In the genomic region with DNA sequence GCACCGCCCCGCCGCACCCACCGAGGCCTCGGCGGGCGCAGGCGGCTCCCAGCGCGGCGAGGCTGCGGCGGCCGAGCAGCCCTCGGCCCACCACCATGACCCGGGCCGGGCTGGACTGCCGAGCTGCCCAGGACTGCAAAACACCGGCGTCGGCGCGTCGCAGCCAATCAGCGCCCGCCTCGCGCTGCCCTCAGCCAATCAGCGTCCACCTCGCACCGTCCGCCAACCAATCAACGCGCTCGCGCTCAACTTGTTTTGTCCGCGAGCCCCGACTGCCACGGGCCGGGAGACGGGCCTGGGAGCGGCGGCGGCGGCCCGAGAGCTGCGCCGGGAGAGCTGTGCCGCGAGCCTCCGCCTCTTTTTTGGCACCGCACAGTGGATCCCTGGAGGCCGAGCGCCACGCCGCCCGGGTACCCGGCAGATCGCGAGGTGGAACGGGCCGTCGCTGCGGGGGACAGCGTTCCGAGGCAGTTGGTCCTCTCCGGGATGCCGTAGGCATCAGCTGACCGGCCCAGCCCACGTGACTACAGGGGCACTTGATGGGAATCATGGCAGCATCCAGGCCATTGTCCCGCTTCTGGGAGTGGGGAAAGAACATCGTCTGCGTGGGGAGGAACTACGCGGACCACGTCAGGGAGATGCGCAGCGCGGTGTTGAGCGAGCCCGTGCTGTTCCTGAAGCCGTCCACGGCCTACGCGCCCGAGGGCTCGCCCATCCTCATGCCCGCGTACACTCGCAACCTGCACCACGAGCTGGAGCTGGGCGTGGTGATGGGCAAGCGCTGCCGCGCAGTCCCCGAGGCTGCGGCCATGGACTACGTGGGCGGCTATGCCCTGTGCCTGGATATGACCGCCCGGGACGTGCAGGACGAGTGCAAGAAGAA, we compare ENCODE assay signal across 8 cellular contexts. TPM values are rescaled to one million over a fixed set of nuclear protein-coding genes. Genes with fewer than 3 reads are reported as not detected.
A peak's percentile ranks its signal among the peaks of the same experiment; 100 is the strongest.
DNase-seq lines count a peak whose midpoint lies in the region; ATAC-seq and TF ChIP-seq lines count a peak whose summit lies in the region.

Gene FAHD1, plus strand, starts transcription at position 516 of the 883 bp plus-strand sequence. Its CDS starts 33 bp downstream, at position 549.
Gene HAGH, minus strand, starts transcription at position 135 of the 883 bp plus-strand sequence. Its CDS starts 38 bp downstream, at position 97.

- H3K56ac ChIP-seq in H9 (ENCODE audit: insufficient read length, low read depth, low read length) = no peak within 1 kb of the TSS

- H2BK5ac ChIP-seq in H9 (ENCODE audit: insufficient read length, low read length) = no peak within 1 kb of the TSS

- peaks cover 4% of the 10 kb centered on the region; the same call in 1 of the 2 replicates for H3K27me3 Mint-ChIP-seq in H9 (ENCODE audit: low read depth)
- peaks cover 3% of the 10 kb centered on the region for H3K27me3 Mint-ChIP-seq in nephron (ENCODE audit: low read depth)

- peak within 1 kb of the TSS; percentile 89 for H3K18ac ChIP-seq in H9 (ENCODE audit: insufficient read length, low read depth, low read length)

- H3K27me3 ChIP-seq in H9 (ENCODE audit: insufficient read depth, low read length) = no peaks in the 10 kb centered on the region

- H3K4me3 Mint-ChIP-seq in H9 = peak within 1 kb of the TSS; percentile 91 to 94
- peak within 1 kb of the TSS; percentile 93 to 97 (median 93) for H3K4me3 Mint-ChIP-seq in nephron

- no peak within 1 kb of the TSS for H3T11ph ChIP-seq in H9 (ENCODE audit: low read length)

- peaks cover 10% of the 10 kb centered on the region for H3K23me2 ChIP-seq in H9 (ENCODE audit: insufficient read length, low read depth, low read length, poor library complexity, severe bottlenecking)

- H3K23ac ChIP-seq in H9 (ENCODE audit: insufficient read length, low read depth, low read length) = no peak within 1 kb of the TSS

- DNase-seq in ELR (ENCODE audit: low read depth) = peak; percentile 88
- peak; percentile 96 for DNase-seq in H9
- DNase-seq in M059J (ENCODE audit: low read depth) = peak; percentile 89
- peak; percentile 82 for DNase-seq in activated T-helper 9 cell treated with anti-CD3 and anti-CD28 coated beads, Interleukin-2, amount 50 U/mL, for 16 hours (ENCODE audit: low read depth)
- DNase-seq in fibroblast of peridontal ligament (ENCODE audit: extremely low read depth) = peak; percentile 94
- peak; percentile 91 for DNase-seq in stimulated activated naive CD8-positive, alpha-beta T cell treated with anti-CD3 and anti-CD28 coated beads, Interleukin-15, Interleukin-2, amounts not matched to agents 100 U/mL and 50 U/mL, for 24 hours

- no peak within 1 kb of the TSS for H2AK5ac ChIP-seq in H9 (ENCODE audit: insufficient read length, low read length)

- no peak within 1 kb of the TSS for H2BK20ac ChIP-seq in H9 (ENCODE audit: low read depth, low read length, poor library complexity, severe bottlenecking)

- ATAC-seq in stimulated activated naive CD8-positive, alpha-beta T cell treated with anti-CD3 and anti-CD28 coated beads, Interleukin-15, Interleukin-2, amounts not matched to agents 100 U/mL and 50 U/mL, for 24 hours = peak; percentile 88

- TF ChIP-seq POLR2A in Raji (IDR thresholded peaks at IDR 0.05; ENCODE audit: insufficient read depth, low read depth, low read length) = peak; percentile 75

- no peak within 1 kb of the TSS for H2BK15ac ChIP-seq in H9 (ENCODE audit: low read depth, low read length)

- H3K4me2 ChIP-seq in H9 (ENCODE audit: insufficient read depth, insufficient read length, low read length) = peak within 1 kb of the TSS; percentile 96

- H3K4me1 ChIP-seq in H9 (ENCODE audit: insufficient read depth, low read length) = peaks cover 2% of the 10 kb centered on the region; the same call in 1 of the 2 replicates

- WGBS in H9 (ENCODE audit: extremely low coverage, insufficient read length, low lambda C conversion rate) = no CpG with 5 or more reads among the region's 104 CpGs

- H3K9me3 ChIP-seq in H9 (ENCODE audit: control insufficient read depth, low read depth, low read length) = no peaks in the 10 kb centered on the region

- H3K27ac ChIP-seq in H9 (ENCODE audit: insufficient read length, low read depth, low read length) = no peak within 1 kb of the TSS

- H3K4me1 Mint-ChIP-seq in H9 (peaks cover 11 to 18% of the 10 kb centered on the region in 2 experiments), nephron (peaks cover 24% of the 10 kb centered on the region)

- no peak within 1 kb of the TSS for H4K91ac ChIP-seq in H9 (ENCODE audit: insufficient read length, low read depth, low read length)

- peak within 1 kb of the TSS; percentile 6 for H4K5ac ChIP-seq in H9 (ENCODE audit: insufficient read length, low read depth, low read length)

- H3K9ac ChIP-seq in H9 (ENCODE audit: extremely low read depth, insufficient read length, low read length) = peak within 1 kb of the TSS; percentile 74

- no peaks in the 10 kb centered on the region for H4K20me1 ChIP-seq in H9 (ENCODE audit: control insufficient read depth, insufficient read depth, insufficient read length)

- H4K8ac ChIP-seq in H9 (replicated peaks; ENCODE audit: insufficient read length, low read depth, low read length) = no peak within 1 kb of the TSS

- TF ChIP-seq CTCF in H9 (conservative IDR thresholded peaks at IDR 0.05) (no peak), nephron (IDR thresholded peaks at IDR 0.05; ENCODE audit: unreplicated experiment in 3 of 3) (no peak)

- no peak within 1 kb of the TSS for H2BK12ac ChIP-seq in H9 (ENCODE audit: insufficient read length, low read depth, low read length)

- peaks cover 4% of the 10 kb centered on the region; the same call in 1 of the 2 replicates for H3K79me2 ChIP-seq in H9 (ENCODE audit: insufficient read depth, low read length)

- peak within 1 kb of the TSS; percentile 72 to 93 (median 91); a peak in 5 of 7 replicates for H3K27ac Mint-ChIP-seq in H9
- peak within 1 kb of the TSS; percentile 37 to 91 (median 90) for H3K27ac Mint-ChIP-seq in nephron

- peaks cover 10% of the 10 kb centered on the region for H3K79me1 ChIP-seq in H9 (ENCODE audit: insufficient read depth, low read depth, low read length, poor library complexity, severe bottlenecking)

- H3K36me3 Mint-ChIP-seq in H9 (ENCODE audit: insufficient read depth in 1 of 3, low read depth in 3 of 3) (peaks cover 0 to 4% (median 0%) of the 10 kb centered on the region in 3 experiments; a peak in 4 of 7 replicates), nephron (ENCODE audit: low read depth) (peaks cover 11% of the 10 kb centered on the region)

- H3K9me3 Mint-ChIP-seq in H9 (no peaks in the 10 kb centered on the region; a peak in 1 of 5 replicates), nephron (no peaks in the 10 kb centered on the region)

- H3K4ac ChIP-seq in H9 (ENCODE audit: low read depth, low read length) = no peak within 1 kb of the TSS

- no peak within 1 kb of the TSS for H2AFZ ChIP-seq in H9 (ENCODE audit: low read length)

- no peak within 1 kb of the TSS for H2BK120ac ChIP-seq in H9 (ENCODE audit: low read depth, low read length, poor library complexity, severe bottlenecking)

- H3K14ac ChIP-seq in H9 (ENCODE audit: insufficient read depth, low read length) = peak within 1 kb of the TSS; percentile 83

RNA-seq across cellular contexts. Expression of gene FAHD1, which starts in this region (rescaled TPM):
- 13.2 and 16.2 TPM in 2 replicates for total RNA-seq in H9 (2021)
- total RNA-seq in M059J (2014; rRNA removed; shearing (Covaris generic)) = 53.8 and 64.0 TPM in 2 replicates

RNA-seq across cellular contexts. Expression of gene HAGH, which starts in this region (rescaled TPM):
- total RNA-seq in H9 (2021) = 30.0 and 31.0 TPM in 2 replicates
- 75.7 and 92.6 TPM in 2 replicates for total RNA-seq in M059J (2014; rRNA removed; shearing (Covaris generic))
